Comparison of ENCODE assay signal across 18 cellular contexts in genomic region chr1:207312604-207312920, GRCh38.
"Had no signal": no experiment of that assay in that cellular context is flagged by ENCODE, and none has a peak within 500 bp of the region (broad histone marks: within the 10 kb centered on the region; RNA-seq: fewer than 3 reads in every experiment).

No MANE protein-coding gene starts in this region.

- H3K27me3 Mint-ChIP-seq: activated CD8-positive, alpha-beta memory T cell treated with anti-CD3 and anti-CD28 coated beads, Interleukin-2, amount 10 ng/mL, durations not matched to agents 7 days and 5 days; activated naive CD4-positive, alpha-beta T cell treated with anti-CD3 and anti-CD28 coated beads, Interleukin-2, amount 10 ng/mL, durations not matched to agents 7 days and 5 days; naive thymus-derived CD8-positive, alpha-beta T cell had no signal

- H3K36me3 Mint-ChIP-seq: naive thymus-derived CD8-positive, alpha-beta T cell had no signal

- H3K9me3 Mint-ChIP-seq: activated naive CD4-positive, alpha-beta T cell treated with anti-CD3 and anti-CD28 coated beads, Interleukin-2, amount 10 ng/mL, durations not matched to agents 7 days and 5 days; naive thymus-derived CD8-positive, alpha-beta T cell had no signal

- H3K4me3 ChIP-seq: adrenal gland, cardiac muscle cell, skin epidermis, transverse colon, vagina had no signal

- H3K27me3 ChIP-seq: adrenal gland, cardiac muscle cell, neutrophil, transverse colon, vagina had no signal

- DNase-seq: activated CD4-positive, alpha-beta T cell treated with anti-CD3 and anti-CD28 coated beads, Interleukin-2, amount 50 U/mL, for 48 hours; activated CD8-positive, alpha-beta memory T cell treated with anti-CD3 and anti-CD28 coated beads, Interleukin-2, amount 10 ng/mL, durations not matched to agents 7 days and 5 days; activated naive CD4-positive, alpha-beta T cell treated with anti-CD3 and anti-CD28 coated beads, Interleukin-2, amount 10 ng/mL, durations not matched to agents 7 days and 5 days; activated T-cell treated with anti-CD3 and anti-CD28 coated beads, Interleukin-2, amount 50 U/mL, for 1 hour; adrenal gland; foreskin melanocyte; mammary epithelial cell; naive thymus-derived CD8-positive, alpha-beta T cell; retina; stimulated activated CD4-positive, alpha-beta T cell treated with anti-CD3 and anti-CD28 coated beads, Interleukin-4, amount 100 ng/mL, for 4 hours; stimulated activated naive CD8-positive, alpha-beta T cell treated with anti-CD3 and anti-CD28 coated beads, Interleukin-15, Interleukin-2, amounts not matched to agents 100 U/mL and 50 U/mL, for 24 hours; T-helper 1 cell; T1000; transverse colon had no signal

- ATAC-seq: activated CD8-positive, alpha-beta memory T cell treated with anti-CD3 and anti-CD28 coated beads, Interleukin-2, amount 10 ng/mL, durations not matched to agents 7 days and 5 days; naive thymus-derived CD8-positive, alpha-beta T cell; stimulated activated naive CD8-positive, alpha-beta T cell treated with anti-CD3 and anti-CD28 coated beads, Interleukin-15, Interleukin-2, amounts not matched to agents 100 U/mL and 50 U/mL, for 24 hours had no signal

- H3K36me3 ChIP-seq: adrenal gland, cardiac muscle cell, neutrophil, transverse colon, vagina had no signal

- H3K27ac Mint-ChIP-seq: activated CD8-positive, alpha-beta memory T cell treated with anti-CD3 and anti-CD28 coated beads, Interleukin-2, amount 10 ng/mL, durations not matched to agents 7 days and 5 days; activated naive CD4-positive, alpha-beta T cell treated with anti-CD3 and anti-CD28 coated beads, Interleukin-2, amount 10 ng/mL, durations not matched to agents 7 days and 5 days had no signal

- H3K4me3 Mint-ChIP-seq: activated CD8-positive, alpha-beta memory T cell treated with anti-CD3 and anti-CD28 coated beads, Interleukin-2, amount 10 ng/mL, durations not matched to agents 7 days and 5 days; activated naive CD4-positive, alpha-beta T cell treated with anti-CD3 and anti-CD28 coated beads, Interleukin-2, amount 10 ng/mL, durations not matched to agents 7 days and 5 days; naive thymus-derived CD8-positive, alpha-beta T cell had no signal

- H3K9me3 ChIP-seq: adrenal gland, neutrophil, transverse colon, vagina had no signal

- H3K27ac ChIP-seq: cardiac muscle cell, neutrophil, transverse colon, vagina had no signal
